In the genomic region with DNA sequence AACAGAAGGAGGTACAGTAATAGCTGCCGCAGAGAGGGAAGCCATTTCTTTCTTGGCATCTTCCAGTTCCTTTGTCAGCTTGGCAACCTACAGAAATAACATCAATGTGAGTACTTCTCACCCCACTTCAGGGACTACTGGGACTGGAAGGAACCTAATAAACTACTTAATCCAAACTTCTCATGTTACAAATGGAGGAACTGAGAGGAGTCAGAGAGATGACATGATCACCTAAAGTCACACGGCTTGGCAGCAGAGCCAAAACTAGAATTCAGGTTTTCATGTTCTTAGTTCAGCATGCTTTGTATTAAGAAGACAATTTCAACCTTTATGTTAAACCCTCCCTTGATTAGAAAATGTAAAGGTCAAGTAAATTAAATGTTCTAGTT, we compare ENCODE assay signal across 27 cellular contexts.
"Had no signal": no experiment of that assay in that cellular context is flagged by ENCODE, and none has a peak within 500 bp of the region (broad histone marks: within the 10 kb centered on the region; RNA-seq: fewer than 3 reads in every experiment).

No MANE protein-coding gene starts in this region.

- H3K27me3 ChIP-seq: adrenal gland, ascending aorta, brain microvascular endothelial cell, foreskin keratinocyte, ovary, thyroid gland, upper lobe of right lung had no signal

- H3K9me3 Mint-ChIP-seq: activated T-helper 17 cell treated with anti-CD3 and anti-CD28 coated beads, Interleukin-2, amount 50 U/mL, for 72 hours; natural killer cell; stimulated activated naive CD8-positive, alpha-beta T cell treated with anti-CD3 and anti-CD28 coated beads, Interleukin-15, Interleukin-2, amounts not matched to agents 100 ng/mL and 50 ng/mL, for 24 hours; T-helper 2 cell treated with Interferon-gamma antibody and Interleukin-4, amounts not matched to agents 5 μg/mL and 100 μg/mL, for 36 hours had no signal

- H3K4me3 Mint-ChIP-seq: activated naive CD8-positive, alpha-beta T cell; activated T-helper 17 cell treated with anti-CD3 and anti-CD28 coated beads, Interleukin-2, amount 50 U/mL, for 72 hours; natural killer cell; stimulated activated naive CD8-positive, alpha-beta T cell treated with anti-CD3 and anti-CD28 coated beads, Interleukin-15, Interleukin-2, amounts not matched to agents 100 ng/mL and 50 ng/mL, for 24 hours; T-helper 2 cell treated with Interferon-gamma antibody and Interleukin-4, amounts not matched to agents 5 μg/mL and 100 μg/mL, for 36 hours had no signal

- H3K27ac ChIP-seq: adrenal gland, ascending aorta, brain microvascular endothelial cell, foreskin keratinocyte, ovary, prostate gland, thyroid gland, upper lobe of right lung, WERI-Rb-1 had no signal

- H3K9me3 ChIP-seq: adrenal gland, ascending aorta, ovary, prostate gland, thyroid gland, upper lobe of right lung had no signal

- H3K27ac Mint-ChIP-seq: activated T-helper 17 cell treated with anti-CD3 and anti-CD28 coated beads, Interleukin-2, amount 50 U/mL, for 72 hours; T-helper 2 cell treated with Interferon-gamma antibody and Interleukin-4, amounts not matched to agents 5 μg/mL and 100 μg/mL, for 36 hours had no signal

- ATAC-seq: activated T-helper 17 cell treated with anti-CD3 and anti-CD28 coated beads, Interleukin-2, amount 50 U/mL, for 72 hours; foreskin keratinocyte; left cardiac atrium; natural killer cell; upper lobe of right lung had no signal

- H3K4me3 ChIP-seq: adrenal gland, ascending aorta, ovary, prostate gland, thyroid gland, upper lobe of right lung had no signal

- DNase-seq: activated CD4-positive, alpha-beta T cell treated with anti-CD3 and anti-CD28 coated beads, Interleukin-2, amount 50 U/mL, for 1 hour; activated CD4-positive, CD25-positive, alpha-beta regulatory T cell treated with anti-CD3 and anti-CD28 coated beads, Interleukin-2, amount 50 U/mL, for 72 hours; activated T-cell treated with anti-CD3 and anti-CD28 coated beads, Interleukin-2, amount 50 U/mL, for 1 hour; adrenal gland; brain microvascular endothelial cell; dermis blood vessel endothelial cell; effector CD8-positive, alpha-beta T cell; erythroblast; foreskin keratinocyte; hypothalamus; islet precursor cell; left cardiac atrium; midbrain; natural killer cell; ovary; right cardiac atrium; stimulated activated CD4-positive, alpha-beta T cell treated with anti-CD3 and anti-CD28 coated beads, Interleukin-1b, Interleukin-23, amount 100 ng/mL, for 48 hours; substantia nigra; thyroid gland; upper lobe of right lung; WERI-Rb-1 had no signal

- H3K36me3 ChIP-seq: ovary, prostate gland had no signal

- H3K4me1 ChIP-seq: adrenal gland, ascending aorta, foreskin keratinocyte, prostate gland, thyroid gland, upper lobe of right lung had no signal

- H3K27me3 Mint-ChIP-seq: activated naive CD8-positive, alpha-beta T cell; activated T-helper 17 cell treated with anti-CD3 and anti-CD28 coated beads, Interleukin-2, amount 50 U/mL, for 72 hours; stimulated activated naive CD8-positive, alpha-beta T cell treated with anti-CD3 and anti-CD28 coated beads, Interleukin-15, Interleukin-2, amounts not matched to agents 100 ng/mL and 50 ng/mL, for 24 hours had no signal
